In genomic region chr3:108588616-108589015, GRCh38 we compare ENCODE assay signal across 8 cellular contexts. TPM values are rescaled to one million over a fixed set of nuclear protein-coding genes. Genes with fewer than 3 reads are reported as not detected.
DNase-seq lines count a peak whose midpoint lies in the region; ATAC-seq and TF ChIP-seq lines count a peak whose summit lies in the region.

No MANE protein-coding gene starts in this region.

- peak overlapping the region; percentile 79 for H3K4me3 ChIP-seq in effector memory CD4-positive, alpha-beta T cell (ENCODE audit: insufficient read depth, low read depth, low read length, poor library complexity, severe bottlenecking)
- peak overlapping the region; percentile 98 for H3K4me3 ChIP-seq in osteoblast (ENCODE audit: insufficient read depth, low read length)

- H3K4me1 ChIP-seq in ES-I3 (ENCODE audit: insufficient read depth, low read length) (peaks cover 9% of the 10 kb centered on the region), osteoblast (ENCODE audit: insufficient read depth, low read length) (peaks cover 29% of the 10 kb centered on the region)
- peaks cover 3% of the 10 kb centered on the region for H3K4me1 ChIP-seq in effector memory CD4-positive, alpha-beta T cell (ENCODE audit: control insufficient read depth, insufficient read depth, low read length, poor library complexity, severe bottlenecking)

- ATAC-seq in GM18520 (IDR thresholded peaks at IDR 0.05; ENCODE audit: unreplicated experiment) (no peak), HG02885 (IDR thresholded peaks at IDR 0.05; ENCODE audit: poor library complexity, unreplicated experiment) (no peak)

- no peaks in the 10 kb centered on the region for H3K27me3 ChIP-seq in effector memory CD4-positive, alpha-beta T cell (replicated peaks; ENCODE audit: control insufficient read depth, insufficient read depth, low read length, poor library complexity, severe bottlenecking)
- H3K27me3 ChIP-seq in osteoblast (ENCODE audit: insufficient read depth, low read length), result no peaks in the 10 kb centered on the region

- TF ChIP-seq CTCF in osteoblast (IDR thresholded peaks at IDR 0.05; ENCODE audit: extremely low read depth, low read depth, low read length), result no peak

- H3K9me3 ChIP-seq in ES-I3 (ENCODE audit: control insufficient read depth, insufficient read depth, low read length), result no peaks in the 10 kb centered on the region
- H3K9me3 ChIP-seq in effector memory CD4-positive, alpha-beta T cell (ENCODE audit: control insufficient read depth, low read length), result no peaks in the 10 kb centered on the region
- no peaks in the 10 kb centered on the region for H3K9me3 ChIP-seq in osteoblast (ENCODE audit: low read depth, low read length)

- H3K36me3 ChIP-seq in ES-I3 (ENCODE audit: insufficient read depth, low read length) (no peaks in the 10 kb centered on the region), osteoblast (ENCODE audit: insufficient read depth, low read length) (peaks cover under 1% of the 10 kb centered on the region)
- H3K36me3 ChIP-seq in effector memory CD4-positive, alpha-beta T cell (ENCODE audit: control insufficient read depth, insufficient read depth, low read length), result no peaks in the 10 kb centered on the region

- peak overlapping the region; percentile 78 for H3K4me2 ChIP-seq in osteoblast (ENCODE audit: insufficient read depth, low read length)

- H2AFZ ChIP-seq in osteoblast (ENCODE audit: low read length), result peak overlapping the region; percentile 97

- H3K9ac ChIP-seq in ES-I3 (ENCODE audit: low read depth, low read length), result peak overlapping the region; percentile 97

- H3K27ac ChIP-seq in effector memory CD4-positive, alpha-beta T cell (ENCODE audit: insufficient read depth, low read length, poor library complexity, severe bottlenecking), result peak overlapping the region; percentile 94
- H3K27ac ChIP-seq in osteoblast (ENCODE audit: low read depth, low read length), result peak overlapping the region; percentile 98

- H3K79me2 ChIP-seq in osteoblast (ENCODE audit: insufficient read depth, low read length), result peaks cover 61% of the 10 kb centered on the region

- DNase-seq in NOMO-1 treated with dmso at 0.1 percent for 144 hours (lab: John Stamatoyannopoulos, UW; ENCODE audit: unreplicated experiment) (peak; percentile 22), osteoblast (ENCODE audit: insufficient read length, low spot score, missing footprints) (no peak), cortex of kidney (lab: John Stamatoyannopoulos, UW) (no peak), NCI-H1436 treated with DMSO at 0.1 percent for 48 hours (lab: John Stamatoyannopoulos, UW) (no peak)
- DNase-seq in effector memory CD4-positive, alpha-beta T cell, result no peak

- no peaks in the 10 kb centered on the region for H4K20me1 ChIP-seq in osteoblast (ENCODE audit: insufficient read depth, low read length)

RNA-seq across cellular contexts. Expression of gene CIP2A, which starts 0.6 kb away (rescaled TPM):
- total RNA-seq in osteoblast, result 6.9 and 8.3 TPM in 2 replicates

RNA-seq across cellular contexts. Expression of gene DZIP3, which starts 0.9 kb away (rescaled TPM):
- 12.3 and 12.4 TPM in 2 replicates for total RNA-seq in osteoblast
